In genomic region chr7:44151679-44152355, GRCh38 we compare ENCODE assay signal across 30 cellular contexts. TPM values are rescaled to one million over a fixed set of nuclear protein-coding genes. Genes with fewer than 3 reads are reported as not detected.
DNase-seq lines count a peak whose midpoint lies in the region; ATAC-seq and TF ChIP-seq lines count a peak whose summit lies in the region.
"Had no signal": no experiment of that assay in that cellular context is flagged by ENCODE, and none has a peak within 500 bp of the region (broad histone marks: within the 10 kb centered on the region; RNA-seq: fewer than 3 reads in every experiment).

No MANE protein-coding gene starts in this region.

- CTCF ChIA-PET in activated CD4-positive, alpha-beta T cell treated with anti-CD3 and anti-CD28 coated beads, Interleukin-2, amount 10 ng/mL, durations not matched to agents 7 days and 5 days (lab: Charles Lee), result interaction anchor here (0.8 to 1.1 kb wide), 2 partner anchors 10 to 13 kb away, joined by 3 to 4 read pairs; no protein-coding TSS in a partner anchor

- TF ChIP-seq CTCF in WERI-Rb-1 (IDR thresholded peaks at IDR 0.05; ENCODE audit: low read depth, low read length), result no peak

- H3K4me3 ChIP-seq in WERI-Rb-1 (ENCODE audit: low read depth, low read length), result no peak overlapping the region
- H3K4me3 ChIP-seq: GM12878, ovary, PC-9, stomach, thyroid gland had no signal

- H3K9me3 ChIP-seq in WERI-Rb-1 (ENCODE audit: severe bottlenecking), result no peaks in the 10 kb centered on the region
- H3K9me3 ChIP-seq: ovary, stomach, thyroid gland had no signal

- no peaks in the 10 kb centered on the region for H3K27me3 ChIP-seq in WERI-Rb-1 (ENCODE audit: insufficient read depth, low read depth, severe bottlenecking)
- H3K27me3 ChIP-seq: ovary, thyroid gland had no signal

- no peaks in the 10 kb centered on the region for H3K36me3 ChIP-seq in WERI-Rb-1
- H3K36me3 ChIP-seq: ovary, stomach, thyroid gland had no signal

- H3K27ac ChIP-seq in WERI-Rb-1, result no peak overlapping the region
- H3K27ac ChIP-seq: ovary, PC-9, stomach, thyroid gland had no signal

- peaks cover 3% of the 10 kb centered on the region for H3K27me3 Mint-ChIP-seq in activated CD4-positive, alpha-beta T cell treated with anti-CD3 and anti-CD28 coated beads, Interleukin-2, amount 10 ng/mL, durations not matched to agents 7 days and 5 days
- H3K27me3 Mint-ChIP-seq: activated CD8-positive, alpha-beta T cell treated with anti-CD3 and anti-CD28 coated beads for 36 hours; CD4-positive, alpha-beta T cell; central memory CD8-positive, alpha-beta T cell had no signal

- H3K4me3 Mint-ChIP-seq in activated CD4-positive, alpha-beta T cell treated with anti-CD3 and anti-CD28 coated beads, Interleukin-2, amount 10 ng/mL, durations not matched to agents 7 days and 5 days, result no peak overlapping the region
- H3K4me3 Mint-ChIP-seq in stimulated activated effector memory CD8-positive, alpha-beta T cell treated with anti-CD3 and anti-CD28 coated beads, Interleukin-12 subunit alpha, Interleukin-12 subunit beta, amount 100 ng/mL, for 72 hours, result no peak overlapping the region
- H3K4me3 Mint-ChIP-seq: activated CD8-positive, alpha-beta T cell treated with anti-CD3 and anti-CD28 coated beads for 36 hours; CD4-positive, alpha-beta T cell; central memory CD8-positive, alpha-beta T cell; natural killer cell had no signal

- peak overlapping the region; percentile 46 for H3K27ac Mint-ChIP-seq in activated CD4-positive, alpha-beta T cell treated with anti-CD3 and anti-CD28 coated beads, Interleukin-2, amount 10 ng/mL, durations not matched to agents 7 days and 5 days
- H3K27ac Mint-ChIP-seq in stimulated activated effector memory CD8-positive, alpha-beta T cell treated with anti-CD3 and anti-CD28 coated beads, Interleukin-12 subunit alpha, Interleukin-12 subunit beta, amount 100 ng/mL, for 72 hours, result peak overlapping the region; percentile 67
- H3K27ac Mint-ChIP-seq: activated CD8-positive, alpha-beta T cell treated with anti-CD3 and anti-CD28 coated beads for 36 hours; CD4-positive, alpha-beta T cell; natural killer cell had no signal

- POLR2A ChIA-PET in activated CD4-positive, alpha-beta T cell treated with anti-CD3 and anti-CD28 coated beads, Interleukin-2, amount 10 ng/mL, durations not matched to agents 7 days and 5 days (lab: Charles Lee), result no interaction called here

- H3K4me1 Mint-ChIP-seq in activated CD4-positive, alpha-beta T cell treated with anti-CD3 and anti-CD28 coated beads, Interleukin-2, amount 10 ng/mL, durations not matched to agents 7 days and 5 days, result no peaks in the 10 kb centered on the region
- peaks cover 5% of the 10 kb centered on the region for H3K4me1 Mint-ChIP-seq in stimulated activated effector memory CD8-positive, alpha-beta T cell treated with anti-CD3 and anti-CD28 coated beads, Interleukin-12 subunit alpha, Interleukin-12 subunit beta, amount 100 ng/mL, for 72 hours
- H3K4me1 Mint-ChIP-seq: central memory CD8-positive, alpha-beta T cell; natural killer cell had no signal

- H3K36me3 Mint-ChIP-seq in activated CD4-positive, alpha-beta T cell treated with anti-CD3 and anti-CD28 coated beads, Interleukin-2, amount 10 ng/mL, durations not matched to agents 7 days and 5 days (ENCODE audit: low read depth), result no peaks in the 10 kb centered on the region
- H3K36me3 Mint-ChIP-seq in stimulated activated effector memory CD8-positive, alpha-beta T cell treated with anti-CD3 and anti-CD28 coated beads, Interleukin-12 subunit alpha, Interleukin-12 subunit beta, amount 100 ng/mL, for 72 hours, result no peaks in the 10 kb centered on the region
- H3K36me3 Mint-ChIP-seq: natural killer cell had no signal

- ATAC-seq in stimulated activated effector memory CD8-positive, alpha-beta T cell treated with anti-CD3 and anti-CD28 coated beads, Interleukin-12 subunit alpha, Interleukin-12 subunit beta, amount 100 ng/mL, for 72 hours, result no peak
- ATAC-seq: activated CD8-positive, alpha-beta T cell treated with anti-CD3 and anti-CD28 coated beads for 36 hours; GM12878; HCT116; natural killer cell had no signal

- no peak for DNase-seq in activated CD4-positive, alpha-beta T cell treated with anti-CD3 and anti-CD28 coated beads, Interleukin-2, amount 10 ng/mL, durations not matched to agents 7 days and 5 days
- DNase-seq in activated CD4-positive, alpha-beta T cell treated with anti-CD3 and anti-CD28 coated beads, Interleukin-2, amount 50 U/mL, for 4 hours, result no peak
- DNase-seq in hepatic stellate cell (ENCODE audit: low spot score) (peak; percentile 2), SKM-1 (lab: John Stamatoyannopoulos, UW; ENCODE audit: unreplicated experiment) (no peak), WERI-Rb-1 (no peak)
- no peak for DNase-seq in stimulated activated effector memory CD8-positive, alpha-beta T cell treated with anti-CD3 and anti-CD28 coated beads, Interleukin-12 subunit alpha, Interleukin-12 subunit beta, amount 100 ng/mL, for 72 hours (ENCODE audit: low spot score in 2 of 2)
- DNase-seq: activated CD4-positive, CD25-positive, alpha-beta regulatory T cell; activated CD8-positive, alpha-beta T cell treated with anti-CD3 and anti-CD28 coated beads for 36 hours; activated gamma-delta T cell treated with Interleukin-2 at 50 U/mL for 16 hours; activated T-cell treated with anti-CD3 and anti-CD28 coated beads for 4 hours; AML-193; natural killer cell; NCI-H1092; NCI-H187; NCI-H2171; NCI-H510A treated with DMSO at 0.1 percent for 48 hours; NK-92 treated with Interleukin-12 subunit alpha and Interleukin-12 subunit beta, amount 100 ng/mL, for 24 hours; ovary; PC-9; retina; SHP77; small intestine; stomach; thyroid gland had no signal

- no peaks in the 10 kb centered on the region for H3K9me3 Mint-ChIP-seq in activated CD4-positive, alpha-beta T cell treated with anti-CD3 and anti-CD28 coated beads, Interleukin-2, amount 10 ng/mL, durations not matched to agents 7 days and 5 days
- no peaks in the 10 kb centered on the region for H3K9me3 Mint-ChIP-seq in stimulated activated effector memory CD8-positive, alpha-beta T cell treated with anti-CD3 and anti-CD28 coated beads, Interleukin-12 subunit alpha, Interleukin-12 subunit beta, amount 100 ng/mL, for 72 hours
- H3K9me3 Mint-ChIP-seq: activated CD8-positive, alpha-beta T cell treated with anti-CD3 and anti-CD28 coated beads for 36 hours; CD4-positive, alpha-beta T cell; central memory CD8-positive, alpha-beta T cell; natural killer cell had no signal

RNA-seq across cellular contexts. Expression of gene MYL7, which starts 10.7 kb away (rescaled TPM):
- total RNA-seq in activated CD4-positive, alpha-beta T cell treated with anti-CD3 and anti-CD28 coated beads, Interleukin-2, amount 10 ng/mL, durations not matched to agents 7 days and 5 days, result not detected
- total RNA-seq: activated CD8-positive, alpha-beta T cell treated with anti-CD3 and anti-CD28 coated beads for 36 hours; CD4-positive, alpha-beta T cell; GM12878; lower leg skin; mononuclear cell; natural killer cell; PC-9; stomach; thyroid gland had no signal

RNA-seq across cellular contexts. Expression of gene POLD2, which starts 28.5 kb away (rescaled TPM):
- 100 to 1,000 TPM; 117 to 128 TPM for total RNA-seq in activated CD4-positive, alpha-beta T cell treated with anti-CD3 and anti-CD28 coated beads, Interleukin-2, amount 10 ng/mL, durations not matched to agents 7 days and 5 days

RNA-seq across cellular contexts. Expression of gene GCK, which starts 37.4 kb away (rescaled TPM):
- not detected for total RNA-seq in activated CD4-positive, alpha-beta T cell treated with anti-CD3 and anti-CD28 coated beads, Interleukin-2, amount 10 ng/mL, durations not matched to agents 7 days and 5 days
- total RNA-seq: GM12878, natural killer cell, PC-9 had no signal

RNA-seq across cellular contexts. Expression of gene AEBP1, which starts 47.7 kb away (rescaled TPM):
- 1 to 10 TPM; 4.1 to 4.8 TPM for total RNA-seq in activated CD4-positive, alpha-beta T cell treated with anti-CD3 and anti-CD28 coated beads, Interleukin-2, amount 10 ng/mL, durations not matched to agents 7 days and 5 days

RNA-seq across cellular contexts. Expression of gene YKT6, which starts 49.0 kb away (rescaled TPM):
- 10 to 100 TPM; 62.6 to 63.3 TPM for total RNA-seq in activated CD4-positive, alpha-beta T cell treated with anti-CD3 and anti-CD28 coated beads, Interleukin-2, amount 10 ng/mL, durations not matched to agents 7 days and 5 days
